Comparison of ENCODE assay signal across 14 cellular contexts in genomic region chr5:172871982-172872381, GRCh38. TPM values are rescaled to one million over a fixed set of nuclear protein-coding genes. Genes with fewer than 3 reads are reported as not detected.
DNase-seq lines count a peak whose midpoint lies in the region; ATAC-seq, FAIRE-seq and TF ChIP-seq lines count a peak whose summit lies in the region.
"Had no signal": no experiment of that assay in that cellular context is flagged by ENCODE, and none has a peak within 500 bp of the region (broad histone marks: within the 10 kb centered on the region; RNA-seq: fewer than 3 reads in every experiment).

No MANE protein-coding gene starts in this region.

- H2AFZ ChIP-seq in mammary epithelial cell (ENCODE audit: low read depth, low read length) = no peak overlapping the region

- DNase-seq in HCEC 1CT (peak; percentile 48), mammary epithelial cell (no peak), left lung (no peak), stomach (no peak), DMS153 treated with DMSO at 0.1 percent for 48 hours (lab: John Stamatoyannopoulos, UW; ENCODE audit: unreplicated experiment) (no peak), frontal cortex (ENCODE audit: low spot score in 2 of 2) (no peak)
- DNase-seq in stimulated activated naive CD4-positive, alpha-beta T cell treated with Interleukin-2 at 50 U/mL for 16 hours (lab: John Stamatoyannopoulos, UW) = no peak
- DNase-seq: activated CD4-positive, alpha-beta T cell treated with anti-CD3 and anti-CD28 coated beads for 1 hour; activated naive CD4-positive, alpha-beta T cell treated with Interleukin-2 at 50 U/mL for 16 hours; CD4-positive, alpha-beta memory T cell; SHP77 had no signal

- H3K27me3 ChIP-seq in mammary epithelial cell (ENCODE audit: insufficient read depth, low read length) = no peaks in the 10 kb centered on the region
- H3K27me3 ChIP-seq in left lung = no peaks in the 10 kb centered on the region
- H3K27me3 ChIP-seq in stomach = no peaks in the 10 kb centered on the region

- H3K9me3 ChIP-seq in mammary epithelial cell (replicated peaks; ENCODE audit: insufficient read depth, low read length) (no peaks in the 10 kb centered on the region), left lung (no peaks in the 10 kb centered on the region), stomach (no peaks in the 10 kb centered on the region)

- intact Hi-C loops in mammary epithelial cell (cut with micrococcal nuclease) (loop anchor here (2.0 kb wide), 2 partner anchors 15 to 33 kb away; no protein-coding TSS in a partner anchor), left lung (cut with DNase I) (no loop called here), stomach (cut with DNase I; ENCODE audit: low total_unique reads) (no loop called here)

- dilution Hi-C loops in mammary epithelial cell (cut with HindIII; ENCODE audit: low sequenced_read_pairs) = no loop called here

- ATAC-seq in left lung (no peak), HG03354 (IDR thresholded peaks at IDR 0.05; ENCODE audit: poor library complexity, severe bottlenecking, unreplicated experiment) (no peak)

- no peaks in the 10 kb centered on the region for H4K20me1 ChIP-seq in mammary epithelial cell (ENCODE audit: insufficient read depth, low read length)

- in situ Hi-C loops in mammary epithelial cell (cut with MboI; ENCODE audit: low sequenced_read_pairs in 2 of 2) = no loop called here

- H3K9ac ChIP-seq in mammary epithelial cell (ENCODE audit: insufficient read depth, low read length) = no peak overlapping the region
- H3K9ac ChIP-seq: KMS-11 had no signal

- TF ChIP-seq EP300 in stomach (IDR thresholded peaks at IDR 0.05) = no peak

- no peak for TF ChIP-seq POLR2A in stomach (IDR thresholded peaks at IDR 0.05)

- peak overlapping the region; percentile 16 for H3K27ac ChIP-seq in mammary epithelial cell (ENCODE audit: insufficient read depth, low read depth, low read length)
- H3K27ac ChIP-seq in left lung = peak overlapping the region; percentile 84 to 86
- peak overlapping the region; percentile 51 to 98 (median 89) for H3K27ac ChIP-seq in stomach
- H3K27ac ChIP-seq: KMS-11 had no signal

- CTCF ChIA-PET in mammary epithelial cell (lab: Charles Lee; ENCODE audit: low non-redundant PET) = no interaction called here

- H3K4me3 ChIP-seq in mammary epithelial cell (replicated peaks in 1 of 3; ENCODE audit: insufficient read depth in 1 of 3, low read depth in 2 of 3, low read length in 3 of 3) (no peak overlapping the region), left lung (no peak overlapping the region), stomach (no peak overlapping the region)

- 66% methylated on average over 5 of the region's 5 CpGs for WGBS in mammary epithelial cell (ENCODE audit: low coverage, missing lambda C conversion rate)
- WGBS in stomach, 5 donors = 60 to 69% (median 67%) methylated on average over 5 of the region's 5 CpGs

- BruUV-seq in mammary epithelial cell (replicated peaks; lab: Mats Ljungman, UMichigan) = no TSS peak

- H3K4me1 ChIP-seq in mammary epithelial cell (ENCODE audit: insufficient read depth, low read length) (peaks cover 57% of the 10 kb centered on the region), left lung (peaks cover 43 to 86% of the 10 kb centered on the region in 2 donors), stomach (peaks cover 76 to 90% (median 81%) of the 10 kb centered on the region in 4 donors)

- H3K36me3 ChIP-seq in mammary epithelial cell (ENCODE audit: insufficient read depth, low read length) = no peaks in the 10 kb centered on the region
- H3K36me3 ChIP-seq in left lung = no peaks in the 10 kb centered on the region
- no peaks in the 10 kb centered on the region for H3K36me3 ChIP-seq in stomach

- no peak overlapping the region for H3K4me2 ChIP-seq in mammary epithelial cell (ENCODE audit: insufficient read depth, low read depth, low read length)
- H3K4me2 ChIP-seq: KMS-11 had no signal

- no peak for FAIRE-seq in frontal cortex (lab: Jason Lieb, UNC)
- FAIRE-seq: endometrium had no signal

- TF ChIP-seq CTCF in mammary epithelial cell (conservative IDR thresholded peaks at IDR 0.05 in 1 of 2, IDR thresholded peaks at IDR 0.05 in 1 of 2; ENCODE audit: extremely low read depth in 1 of 2, insufficient read depth in 1 of 2, low read depth in 1 of 2, low read length in 2 of 2) (no peak), left lung (IDR thresholded peaks at IDR 0.05) (no peak), stomach (IDR thresholded peaks at IDR 0.05) (no peak)

- peaks cover 23% of the 10 kb centered on the region for H3K79me2 ChIP-seq in mammary epithelial cell (ENCODE audit: insufficient read depth, low read length)

RNA-seq across cellular contexts. Expression of gene ERGIC1, which starts 37.9 kb away (rescaled TPM):
- total RNA-seq in mammary epithelial cell = 10 to 100 TPM; 58.8 to 98.6 TPM
- polyA plus RNA-seq in mammary epithelial cell = 111 TPM
- 158 TPM for polyA minus RNA-seq in mammary epithelial cell
- total RNA-seq in left lung = 100 to 1,000 TPM; 165 to 229 TPM
- total RNA-seq in stomach = 100 to 1,000 TPM in 4 of 5 donors, 10 to 100 TPM in 1; 98.8 to 293 (median 137) TPM
- polyA plus RNA-seq in stomach = 10 to 100 TPM; 54.5 to 95.3 (median 83.7) TPM
- total RNA-seq in frontal cortex = 33.0 TPM

Comparison
In these comparisons a context has a peak if more than half of its experiments do, and no peak if none do; other contexts are left out.
1. H3K27ac ChIP-seq: peak in every context shown above with its lines; median percentile 89 in stomach; 85 in left lung; 16 in mammary epithelial cell.